ENCODE assay signal across 16 cellular contexts in the genomic region with DNA sequence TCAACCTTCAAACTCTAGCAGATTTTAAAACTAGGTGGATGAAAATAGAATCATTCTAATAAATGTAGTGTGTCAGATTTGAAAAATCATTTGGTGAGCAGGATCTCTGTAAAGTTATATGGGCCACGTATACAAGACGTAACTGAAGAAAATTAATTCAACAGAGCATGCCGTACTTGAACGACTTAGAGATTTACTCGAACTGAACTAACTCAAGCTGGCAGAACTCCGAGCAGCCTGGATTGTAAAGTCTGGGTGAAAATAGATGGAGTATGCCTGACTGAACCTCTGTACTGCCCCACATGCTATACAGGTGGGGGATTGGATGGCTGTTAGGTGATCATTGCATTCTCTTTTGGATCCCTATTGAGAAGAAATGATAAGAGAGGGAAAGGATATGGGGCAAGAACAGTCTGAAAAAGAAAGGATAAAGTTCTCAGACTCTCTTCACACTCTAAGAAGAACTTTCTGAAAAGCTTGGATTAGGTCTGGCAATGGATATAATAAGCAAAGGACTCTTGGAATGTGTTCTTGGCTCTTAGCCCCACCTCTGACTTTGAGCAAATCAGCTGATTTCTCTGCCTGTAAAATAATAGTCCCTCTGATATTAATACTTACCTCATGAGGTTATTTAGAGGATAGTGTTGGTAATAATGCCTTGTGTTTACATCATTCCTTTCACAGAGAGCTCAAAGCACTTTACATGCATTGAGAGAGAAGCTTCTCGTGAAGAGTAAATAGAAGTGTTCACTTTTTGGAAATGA.
DNase-seq lines count a peak whose midpoint lies in the region; ATAC-seq and TF ChIP-seq lines count a peak whose summit lies in the region.
"Had no signal": no experiment of that assay in that cellular context is flagged by ENCODE, and none has a peak within 500 bp of the region (broad histone marks: within the 10 kb centered on the region; RNA-seq: fewer than 3 reads in every experiment).

No MANE protein-coding gene starts in this region.

- H3K27me3 Mint-ChIP-seq in type B pancreatic cell, result no peaks in the 10 kb centered on the region
- H3K27me3 Mint-ChIP-seq in activated T-cell treated with anti-CD3 and anti-CD28 coated beads, Interleukin-2, amount 50 U/mL, for 4 hours (ENCODE audit: low read depth), result no peaks in the 10 kb centered on the region

- H2BK12ac ChIP-seq in neuronal stem cell (ENCODE audit: low read length), result no peak overlapping the region

- no peak for ATAC-seq in activated T-cell treated with anti-CD3 and anti-CD28 coated beads, Interleukin-2, amount 50 U/mL, for 4 hours
- ATAC-seq: lower lobe of right lung had no signal

- H3K27ac ChIP-seq in parathyroid adenoma (peak overlapping the region; percentile 58), vagina (no peak overlapping the region), neuronal stem cell (replicated peaks; ENCODE audit: low read length) (no peak overlapping the region)
- H3K27ac ChIP-seq: brain microvascular endothelial cell, lower lobe of right lung, SJCRH30 had no signal

- no peak overlapping the region for H3K23ac ChIP-seq in neuronal stem cell (ENCODE audit: low read depth, low read length, poor library complexity)

- peaks cover 3% of the 10 kb centered on the region for H3K36me3 Mint-ChIP-seq in type B pancreatic cell
- H3K36me3 Mint-ChIP-seq in activated T-cell treated with anti-CD3 and anti-CD28 coated beads, Interleukin-2, amount 50 U/mL, for 4 hours (ENCODE audit: insufficient read depth), result peaks cover 13% of the 10 kb centered on the region

- no peaks in the 10 kb centered on the region for H3K79me1 ChIP-seq in neuronal stem cell (ENCODE audit: low read depth, low read length)

- no peak overlapping the region for H3K9ac ChIP-seq in parathyroid adenoma
- H3K9ac ChIP-seq in neuronal stem cell (ENCODE audit: low read depth, low read length, poor library complexity), result no peak overlapping the region

- TF ChIP-seq POLR2A in vagina (IDR thresholded peaks at IDR 0.05), result no peak

- no peaks in the 10 kb centered on the region for H3K79me2 ChIP-seq in parathyroid adenoma

- H3K27me3 ChIP-seq in parathyroid adenoma (ENCODE audit: control insufficient read depth, insufficient read depth, low read length) (no peaks in the 10 kb centered on the region), vagina (no peaks in the 10 kb centered on the region), neuronal stem cell (ENCODE audit: control insufficient read depth in 3 of 3, insufficient read depth in 3 of 3, low read depth in 1 of 3, low read length in 3 of 3) (no peaks in the 10 kb centered on the region)
- H3K27me3 ChIP-seq: brain microvascular endothelial cell, SJCRH30 had no signal

- H2BK5ac ChIP-seq in neuronal stem cell (ENCODE audit: low read length), result no peak overlapping the region

- DNase-seq in astrocyte of the hippocampus (ENCODE audit: low read depth, low spot score) (peak; percentile 66), fibroblast of the aortic adventitia (ENCODE audit: low read depth) (peak; percentile 93), type B pancreatic cell (ENCODE audit: extremely low spot score, unreplicated experiment) (no peak), HuH-7.5 (ENCODE audit: low spot score) (no peak), vagina (ENCODE audit: extremely low spot score in 2 of 2) (no peak), neuronal stem cell (ENCODE audit: low spot score) (no peak)
- DNase-seq in activated T-cell treated with anti-CD3 and anti-CD28 coated beads, Interleukin-2, amount 50 U/mL, for 4 hours, result no peak
- DNase-seq: activated CD4-positive, CD25-positive, alpha-beta regulatory T cell treated with anti-CD3 and anti-CD28 coated beads, Interleukin-2, amount 50 U/mL, for 72 hours; activated naive CD4-positive, alpha-beta T cell; brain microvascular endothelial cell; lower lobe of right lung; MM.1S; NCI-H187; SJCRH30 had no signal

- H4K91ac ChIP-seq in neuronal stem cell (ENCODE audit: low read depth, low read length, poor library complexity), result no peak overlapping the region

- no peak overlapping the region for H3K4me3 Mint-ChIP-seq in type B pancreatic cell
- H3K4me3 Mint-ChIP-seq in activated T-cell treated with anti-CD3 and anti-CD28 coated beads, Interleukin-2, amount 50 U/mL, for 4 hours, result no peak overlapping the region
- H3K4me3 Mint-ChIP-seq: neural crest cell had no signal

- no peaks in the 10 kb centered on the region for H3K9me3 Mint-ChIP-seq in type B pancreatic cell
- H3K9me3 Mint-ChIP-seq in activated T-cell treated with anti-CD3 and anti-CD28 coated beads, Interleukin-2, amount 50 U/mL, for 4 hours, result no peaks in the 10 kb centered on the region
- H3K9me3 Mint-ChIP-seq: neural crest cell had no signal

- H3K18ac ChIP-seq in neuronal stem cell (ENCODE audit: low read length), result no peak overlapping the region

- H3K36me3 ChIP-seq in parathyroid adenoma (ENCODE audit: control insufficient read depth, insufficient read depth, low read length) (no peaks in the 10 kb centered on the region), vagina (no peaks in the 10 kb centered on the region), neuronal stem cell (replicated peaks in 1 of 2; ENCODE audit: control insufficient read depth in 2 of 2, insufficient read depth in 2 of 2, low read length in 2 of 2) (no peaks in the 10 kb centered on the region)
- H3K36me3 ChIP-seq: brain microvascular endothelial cell, lower lobe of right lung, SJCRH30 had no signal

- intact Hi-C loops in vagina (cut with DNase I), result no loop called here

- H3K4me1 Mint-ChIP-seq in type B pancreatic cell (ENCODE audit: unreplicated experiment), result peaks cover 16% of the 10 kb centered on the region
- H3K4me1 Mint-ChIP-seq in activated T-cell treated with anti-CD3 and anti-CD28 coated beads, Interleukin-2, amount 50 U/mL, for 4 hours (ENCODE audit: low read depth), result peaks cover 13% of the 10 kb centered on the region

- WGBS in neuronal stem cell (ENCODE audit: extremely low coverage in 2 of 2, insufficient read length in 2 of 2, insufficient replicate concordance in 1 of 2), 2 donors, result no CpG with 5 or more reads among the region's 7 CpGs

- H2AK5ac ChIP-seq in neuronal stem cell (ENCODE audit: low read depth, low read length), result no peak overlapping the region

- H3K4me3 ChIP-seq in fibroblast of the aortic adventitia (ENCODE audit: low read depth, low read length) (no peak overlapping the region), parathyroid adenoma (ENCODE audit: low read depth, low read length) (no peak overlapping the region), vagina (no peak overlapping the region), neuronal stem cell (ENCODE audit: low read length in 2 of 2) (no peak overlapping the region)
- H3K4me3 ChIP-seq: lower lobe of right lung, SJCRH30 had no signal

- H3K4me2 ChIP-seq in parathyroid adenoma (ENCODE audit: low read length) (no peak overlapping the region), neuronal stem cell (ENCODE audit: insufficient read depth, low read length, poor library complexity, severe bottlenecking) (no peak overlapping the region)

- TF ChIP-seq CTCF in fibroblast of the aortic adventitia (IDR thresholded peaks at IDR 0.05; ENCODE audit: insufficient read depth, low read length) (no peak), parathyroid adenoma (IDR thresholded peaks at IDR 0.05) (no peak), type B pancreatic cell (conservative IDR thresholded peaks at IDR 0.05) (no peak), vagina (IDR thresholded peaks at IDR 0.05) (no peak)

- H3K27ac Mint-ChIP-seq in type B pancreatic cell, result peak overlapping the region; percentile 33

- no peak overlapping the region for H2AFZ ChIP-seq in parathyroid adenoma
- H2AFZ ChIP-seq in neuronal stem cell (ENCODE audit: low read length), result no peak overlapping the region

- no peak overlapping the region for H2BK120ac ChIP-seq in neuronal stem cell (ENCODE audit: low read depth, low read length)

- H3K4ac ChIP-seq in neuronal stem cell (ENCODE audit: low read length), result no peak overlapping the region

- H4K8ac ChIP-seq in neuronal stem cell (ENCODE audit: low read depth, low read length), result no peak overlapping the region

- H3K9me3 ChIP-seq in parathyroid adenoma (ENCODE audit: control insufficient read depth, low read length), result no peaks in the 10 kb centered on the region
- no peaks in the 10 kb centered on the region for H3K9me3 ChIP-seq in vagina
- H3K9me3 ChIP-seq in neuronal stem cell (replicated peaks in 1 of 2; ENCODE audit: control insufficient read depth in 2 of 2, insufficient read depth in 1 of 2, low read depth in 1 of 2, low read length in 2 of 2), result no peaks in the 10 kb centered on the region
- H3K9me3 ChIP-seq: lower lobe of right lung, SJCRH30 had no signal

- H3K14ac ChIP-seq in neuronal stem cell (ENCODE audit: low read length), result no peak overlapping the region

- peaks cover 17% of the 10 kb centered on the region for H3K4me1 ChIP-seq in parathyroid adenoma
- peaks cover 24% of the 10 kb centered on the region for H3K4me1 ChIP-seq in vagina
- peaks cover 1 to 20% of the 10 kb centered on the region in 2 donors for H3K4me1 ChIP-seq in neuronal stem cell (ENCODE audit: control insufficient read depth in 2 of 2, insufficient read depth in 1 of 2, low read depth in 1 of 2, low read length in 2 of 2)
- H3K4me1 ChIP-seq: lower lobe of right lung had no signal

- H2BK15ac ChIP-seq in neuronal stem cell (ENCODE audit: low read length), result no peak overlapping the region

Comparison
In these comparisons a context has a peak if more than half of its experiments do, and no peak if none do; other contexts are left out.
1. DNase-seq: peak in astrocyte of the hippocampus (single experiment) and fibroblast of the aortic adventitia (single experiment); none in type B pancreatic cell (single experiment), HuH-7.5 (single experiment), activated T-cell treated with anti-CD3 and anti-CD28 coated beads, Interleukin-2, amount 50 U/mL, for 4 hours (single experiment), vagina (0 of 2) and neuronal stem cell (single experiment).